In genomic region chr10:57692255-57692980, GRCh38 we compare ENCODE assay signal across 14 cellular contexts.
DNase-seq lines count a peak whose midpoint lies in the region; ATAC-seq, FAIRE-seq and TF ChIP-seq lines count a peak whose summit lies in the region.
"Had no signal": no experiment of that assay in that cellular context is flagged by ENCODE, and none has a peak within 500 bp of the region (broad histone marks: within the 10 kb centered on the region; RNA-seq: fewer than 3 reads in every experiment).

No MANE protein-coding gene starts in this region.

- peaks cover 7% of the 10 kb centered on the region for H3K9me3 Mint-ChIP-seq in MCF 10A (ENCODE audit: unreplicated experiment)
- H3K9me3 Mint-ChIP-seq in naive thymus-derived CD8-positive, alpha-beta T cell, result peaks cover 0 to 3% (median 0%) of the 10 kb centered on the region in 9 donors
- H3K9me3 Mint-ChIP-seq: activated T-helper 2 cell treated with anti-CD3 and anti-CD28 coated beads, Interferon-gamma antibody, Interleukin-2, Interleukin-4, amounts not matched to agents 10 μg/mL and 5 μg/mL and 100 μg/mL, durations not matched to agents 14 hours and 24 hours and 36 hours had no signal

- no peak overlapping the region for H3K4me3 Mint-ChIP-seq in MCF 10A (ENCODE audit: unreplicated experiment)
- H3K4me3 Mint-ChIP-seq in naive thymus-derived CD8-positive, alpha-beta T cell, result no peak overlapping the region

- DNase-seq in AG04449 (ENCODE audit: low read depth, low spot score), result peak; percentile 67
- peak; percentile 23 for DNase-seq in HTR-8/SVneo (ENCODE audit: insufficient read length, low spot score)
- DNase-seq in MCF 10A (ENCODE audit: unreplicated experiment), result peak; percentile 57
- DNase-seq in kidney tubule cell (ENCODE audit: low spot score), result peak; percentile 89
- no peak for DNase-seq in iPS-NIHi11 (ENCODE audit: low spot score)
- no peak for DNase-seq in naive thymus-derived CD8-positive, alpha-beta T cell
- DNase-seq: BE2C; dermis blood vessel endothelial cell; stimulated activated CD4-positive, alpha-beta T cell treated with anti-CD3 and anti-CD28 coated beads, Interleukin-2, amount 100 ng/mL, for 48 hours; substantia nigra had no signal

- no peak for ATAC-seq in GM21723 (IDR thresholded peaks at IDR 0.05; ENCODE audit: unreplicated experiment)
- ATAC-seq in naive thymus-derived CD8-positive, alpha-beta T cell, result no peak
- ATAC-seq in HG02885 (IDR thresholded peaks at IDR 0.05; ENCODE audit: poor library complexity, unreplicated experiment), result no peak

- intact Hi-C loops in MCF 10A (cut with micrococcal nuclease), result no loop called here

- peaks cover 27% of the 10 kb centered on the region for H3K4me1 Mint-ChIP-seq in MCF 10A (ENCODE audit: insufficient read depth, unreplicated experiment)
- H3K4me1 Mint-ChIP-seq in naive thymus-derived CD8-positive, alpha-beta T cell, result no peaks in the 10 kb centered on the region

- TF ChIP-seq CTCF in AG04449 (IDR thresholded peaks at IDR 0.05; ENCODE audit: insufficient read depth, low read length, missing control alignments), result no peak
- TF ChIP-seq CTCF in MCF 10A (IDR thresholded peaks at IDR 0.05; ENCODE audit: unreplicated experiment), result no peak

- H3K27ac Mint-ChIP-seq in MCF 10A (ENCODE audit: low read depth, unreplicated experiment), result peak overlapping the region; percentile 81
- no peak overlapping the region for H3K27ac Mint-ChIP-seq in naive thymus-derived CD8-positive, alpha-beta T cell
- H3K27ac Mint-ChIP-seq: activated T-helper 2 cell treated with anti-CD3 and anti-CD28 coated beads, Interferon-gamma antibody, Interleukin-2, Interleukin-4, amounts not matched to agents 10 μg/mL and 5 μg/mL and 100 μg/mL, durations not matched to agents 14 hours and 24 hours and 36 hours had no signal

- CTCF ChIA-PET in AG04449 (lab: Yijun Ruan, JAX) (interaction anchor here (1.6 kb wide), 1 partner anchor 35 kb away, joined by 5 read pairs; no protein-coding TSS in a partner anchor), MCF 10A (lab: Yijun Ruan, JAX) (interaction anchor here (0.8 to 1.0 kb wide), 2 partner anchors 25 to 31 kb away, joined by 3 read pairs; no protein-coding TSS in a partner anchor)

- POLR2A ChIA-PET in AG04449 (lab: Yijun Ruan, JAX) (no interaction called here), MCF 10A (lab: Yijun Ruan, JAX) (no interaction called here)
- POLR2A ChIA-PET in naive thymus-derived CD8-positive, alpha-beta T cell (lab: Charles Lee), result no interaction called here

- no peak overlapping the region for H3K4me3 ChIP-seq in AG04449 (ENCODE audit: low read depth, low read length)

- FAIRE-seq in HTR-8/SVneo (lab: Jason Lieb, UNC), result no peak
- FAIRE-seq: GM19239 had no signal

- H3K36me3 Mint-ChIP-seq in MCF 10A (ENCODE audit: insufficient read depth, unreplicated experiment), result no peaks in the 10 kb centered on the region
- H3K36me3 Mint-ChIP-seq in naive thymus-derived CD8-positive, alpha-beta T cell, result no peaks in the 10 kb centered on the region

- H3K27me3 Mint-ChIP-seq in MCF 10A (ENCODE audit: insufficient read depth, unreplicated experiment), result no peaks in the 10 kb centered on the region
- no peaks in the 10 kb centered on the region for H3K27me3 Mint-ChIP-seq in naive thymus-derived CD8-positive, alpha-beta T cell

- no TSS peak for BruUV-seq in MCF 10A (replicated peaks; lab: Mats Ljungman, UMichigan)

Comparison
In these comparisons a context has a peak if more than half of its experiments do, and no peak if none do; other contexts are left out.
1. DNase-seq: peak in AG04449 (single experiment), HTR-8/SVneo (single experiment), MCF 10A (single experiment) and kidney tubule cell (single experiment); none in iPS-NIHi11 (single experiment) and naive thymus-derived CD8-positive, alpha-beta T cell (0 of 10).